Comparison of ENCODE assay signal across 8 cellular contexts in the genomic region with DNA sequence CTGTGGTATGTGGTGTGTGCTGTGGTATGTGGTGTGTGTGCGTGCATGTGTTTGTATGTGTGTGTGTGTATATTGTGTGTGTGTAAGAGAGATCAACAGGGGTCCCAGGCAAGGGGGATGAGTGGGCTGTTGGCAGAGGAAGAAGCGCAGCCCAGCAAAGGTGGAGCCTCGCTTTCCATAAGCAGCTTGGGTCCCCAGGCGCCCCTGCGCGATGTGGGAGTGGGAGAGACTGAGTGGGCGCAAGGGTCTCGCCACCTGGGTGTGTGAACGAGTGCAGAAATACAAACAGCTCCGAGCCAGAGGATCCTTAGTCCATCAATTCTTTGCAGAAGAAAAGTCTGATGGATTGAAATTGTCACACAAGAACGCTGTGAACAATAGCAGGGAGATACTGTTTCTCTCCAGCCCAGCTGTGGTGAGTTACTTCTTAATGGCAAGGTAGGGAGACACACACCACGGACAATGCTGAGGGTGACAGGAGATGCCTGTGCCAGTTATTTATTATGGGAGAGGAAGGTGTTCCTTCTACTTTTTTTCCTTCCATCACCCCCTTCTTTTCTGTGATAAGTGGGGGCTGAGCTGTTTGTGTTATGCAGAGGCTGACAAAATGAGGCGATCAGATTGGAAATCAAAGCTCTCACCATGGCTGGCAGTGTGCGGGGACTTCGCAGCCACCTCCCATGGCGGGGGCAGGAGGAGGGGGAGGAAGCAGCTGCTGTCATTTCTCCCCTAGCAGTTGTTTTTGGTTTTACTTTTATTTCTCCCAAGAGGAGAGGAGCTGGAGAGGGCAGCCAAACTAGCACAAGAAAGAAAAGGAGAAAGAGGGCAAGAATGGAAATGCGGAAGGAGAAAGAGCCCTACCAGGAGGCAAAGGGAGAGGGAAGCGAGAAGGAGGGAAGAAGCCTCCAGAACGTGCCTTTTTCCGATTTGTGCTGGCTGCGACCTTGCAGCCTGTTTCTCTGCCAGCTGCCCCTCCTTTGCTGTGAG.
DNase-seq lines count a peak whose midpoint lies in the region; ATAC-seq and TF ChIP-seq lines count a peak whose summit lies in the region.

No MANE protein-coding gene starts in this region.

- POLR2A ChIA-PET in MCF 10A (lab: Yijun Ruan, JAX) = no interaction called here

- H3K36me3 Mint-ChIP-seq in MCF 10A (ENCODE audit: insufficient read depth, unreplicated experiment) = no peaks in the 10 kb centered on the region

- no peak overlapping the region for H3K27ac Mint-ChIP-seq in MCF 10A (ENCODE audit: low read depth, unreplicated experiment)

- peaks cover 29% of the 10 kb centered on the region for H3K9me3 Mint-ChIP-seq in MCF 10A (ENCODE audit: unreplicated experiment)

- H3K36me3 ChIP-seq in breast epithelium (no peaks in the 10 kb centered on the region), rectal smooth muscle tissue (ENCODE audit: control insufficient read depth, insufficient read depth, low read length) (no peaks in the 10 kb centered on the region)

- no peaks in the 10 kb centered on the region for H3K4me1 ChIP-seq in breast epithelium
- H3K4me1 ChIP-seq in foreskin keratinocyte = peaks cover 11% of the 10 kb centered on the region
- H3K4me1 ChIP-seq in rectal smooth muscle tissue (ENCODE audit: control insufficient read depth, insufficient read depth, low read length) = peaks cover 14% of the 10 kb centered on the region

- ATAC-seq in foreskin keratinocyte (peak; percentile 70), HG03565 (IDR thresholded peaks at IDR 0.05; ENCODE audit: unreplicated experiment) (no peak)

- no peak for TF ChIP-seq POLR2A in breast epithelium (IDR thresholded peaks at IDR 0.05)

- DNase-seq in breast epithelium (ENCODE audit: low spot score in 2 of 2) (no peak), MCF 10A (ENCODE audit: unreplicated experiment) (no peak), NOMO-1 treated with DMSO at 0.1 percent for 48 hours (lab: John Stamatoyannopoulos, UW; ENCODE audit: unreplicated experiment) (peak; percentile 50), foreskin keratinocyte (peak in 1 of 2 donors; percentile 59), cerebellum (ENCODE audit: low spot score) (no peak), DMS79 treated with DMSO at 0.1 percent for 48 hours (lab: John Stamatoyannopoulos, UW) (no peak)

- H3K4me1 Mint-ChIP-seq in MCF 10A (ENCODE audit: insufficient read depth, unreplicated experiment) = no peaks in the 10 kb centered on the region

- H3K4me3 ChIP-seq in breast epithelium (peak overlapping the region; percentile 35 to 60 (median 41)), rectal smooth muscle tissue (ENCODE audit: low read length) (peak overlapping the region; percentile 49)

- TF ChIP-seq CTCF in breast epithelium (IDR thresholded peaks at IDR 0.05) (no peak), MCF 10A (IDR thresholded peaks at IDR 0.05; ENCODE audit: unreplicated experiment) (no peak), foreskin keratinocyte (conservative IDR thresholded peaks at IDR 0.05) (no peak)

- H3K27me3 ChIP-seq in breast epithelium (no peaks in the 10 kb centered on the region), foreskin keratinocyte (no peaks in the 10 kb centered on the region), rectal smooth muscle tissue (ENCODE audit: control insufficient read depth, insufficient read depth, low read length) (no peaks in the 10 kb centered on the region)

- no peaks in the 10 kb centered on the region for H3K9me3 ChIP-seq in breast epithelium

- H3K9ac ChIP-seq in rectal smooth muscle tissue (ENCODE audit: low read length) = no peak overlapping the region

- H3K27ac ChIP-seq in breast epithelium (peak overlapping the region in 1 of 2 donors; percentile 38), foreskin keratinocyte (no peak overlapping the region), rectal smooth muscle tissue (ENCODE audit: low read depth, low read length) (peak overlapping the region; percentile 15)

- no TSS peak for BruUV-seq in MCF 10A (replicated peaks; lab: Mats Ljungman, UMichigan)

- CTCF ChIA-PET in MCF 10A (lab: Yijun Ruan, JAX) = interaction anchor here (0.7 kb wide), 1 partner anchor 64 kb away, joined by 3 read pairs; no protein-coding TSS in a partner anchor

- no peaks in the 10 kb centered on the region for H3K27me3 Mint-ChIP-seq in MCF 10A (ENCODE audit: insufficient read depth, unreplicated experiment)

- no peak overlapping the region for H3K4me3 Mint-ChIP-seq in MCF 10A (ENCODE audit: unreplicated experiment)

- intact Hi-C loops in breast epithelium (cut with DNase I; ENCODE audit: low total_unique reads) = no loop called here
- intact Hi-C loops in MCF 10A (cut with micrococcal nuclease) = no loop called here
